8 cellular contexts compared by ENCODE assay signal in the genomic region with DNA sequence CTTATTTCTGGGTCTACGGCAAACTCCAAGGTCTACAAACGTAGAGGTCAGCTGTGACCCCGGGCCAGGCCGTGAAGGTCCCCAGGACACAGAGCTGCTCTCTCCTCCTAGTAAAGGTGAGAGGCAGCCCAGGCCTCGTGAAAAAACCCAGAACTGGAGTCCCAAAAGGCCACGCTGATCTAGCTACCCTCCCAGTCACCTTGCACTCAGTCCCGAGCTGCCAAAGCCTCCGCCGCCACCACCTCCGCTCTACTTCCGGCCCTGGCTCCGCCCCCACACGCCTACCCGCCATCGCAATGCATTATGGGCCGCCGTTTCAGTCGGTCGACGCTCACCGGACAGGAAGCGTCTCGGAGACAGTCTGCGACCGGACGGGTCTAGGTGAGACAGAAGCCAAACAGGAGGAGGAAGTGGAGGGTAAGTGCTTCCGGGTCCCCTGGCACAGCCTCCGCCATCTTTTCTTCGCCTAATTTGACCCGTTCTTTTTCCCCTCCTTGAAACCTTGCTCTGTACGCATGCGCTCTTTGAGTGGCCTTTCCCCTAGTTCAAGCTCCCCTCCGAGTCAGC. TPM values are rescaled to one million over a fixed set of nuclear protein-coding genes. Genes with fewer than 3 reads are reported as not detected.
A peak's percentile ranks its signal among the peaks of the same experiment; 100 is the strongest.
DNase-seq lines count a peak whose midpoint lies in the region; ATAC-seq and TF ChIP-seq lines count a peak whose summit lies in the region.

A gene with protein sequence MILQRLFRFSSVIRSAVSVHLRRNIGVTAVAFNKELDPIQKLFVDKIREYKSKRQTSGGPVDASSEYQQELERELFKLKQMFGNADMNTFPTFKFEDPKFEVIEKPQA (minus strand): TSS at position 251 of the 567 bp plus-strand sequence. CDS start 5,110 bp downstream, outside the sequence.
A gene (plus strand): TSS at position 319 of the 567 bp plus-strand sequence. CDS start 6,627 bp downstream, outside the sequence.

- peaks cover 61% of the 10 kb centered on the region for H3K36me3 Mint-ChIP-seq in activated T-helper 17 cell treated with anti-CD3 and anti-CD28 coated beads, Interleukin-2, amount 50 U/mL, for 72 hours (ENCODE audit: low read depth)
- H3K36me3 Mint-ChIP-seq in naive thymus-derived CD8-positive, alpha-beta T cell = peaks cover 0 to 30% (median 0%) of the 10 kb centered on the region in 3 donors

- peak within 1 kb of the TSS; percentile 99 for H3K27ac Mint-ChIP-seq in activated T-helper 17 cell treated with anti-CD3 and anti-CD28 coated beads, Interleukin-2, amount 50 U/mL, for 72 hours
- H3K27ac Mint-ChIP-seq in naive thymus-derived CD8-positive, alpha-beta T cell = peak within 1 kb of the TSS; percentile 98 to 100 (median 100)

- H3K4me3 ChIP-seq in LNCaP clone FGC (ENCODE audit: low read depth, low read length) (peak within 1 kb of the TSS; percentile 79), fibroblast of mammary gland (ENCODE audit: control insufficient read depth, low read depth, low read length) (peak within 1 kb of the TSS; percentile 94)

- H3K4me3 Mint-ChIP-seq in activated T-helper 17 cell treated with anti-CD3 and anti-CD28 coated beads, Interleukin-2, amount 50 U/mL, for 72 hours = peak within 1 kb of the TSS; percentile 94
- H3K4me3 Mint-ChIP-seq in naive thymus-derived CD8-positive, alpha-beta T cell = peak within 1 kb of the TSS; percentile 96 to 100 (median 100)

- POLR2A ChIA-PET in RWPE1 (lab: Yijun Ruan, JAX; ENCODE audit: low non-redundant PET) = no interaction called here
- POLR2A ChIA-PET in naive thymus-derived CD8-positive, alpha-beta T cell (lab: Charles Lee) = interaction anchor here (0.6 to 2.6 kb wide), 6 partner anchors 9 to 173 kb away, joined by 4 to 38 read pairs (median 4); a partner anchor contains a TSS

- H3K4me1 Mint-ChIP-seq in activated T-helper 17 cell treated with anti-CD3 and anti-CD28 coated beads, Interleukin-2, amount 50 U/mL, for 72 hours = peaks cover 18% of the 10 kb centered on the region
- peaks cover 17 to 71% (median 64%) of the 10 kb centered on the region in 4 donors for H3K4me1 Mint-ChIP-seq in naive thymus-derived CD8-positive, alpha-beta T cell

- CTCF ChIA-PET in RWPE1 (lab: Yijun Ruan, JAX) = no interaction called here

- ATAC-seq in activated T-helper 17 cell treated with anti-CD3 and anti-CD28 coated beads, Interleukin-2, amount 50 U/mL, for 72 hours (replicated peaks) = peak; percentile 96
- ATAC-seq in naive thymus-derived CD8-positive, alpha-beta T cell = peak; percentile 88 to 92

- peak within 1 kb of the TSS; percentile 98 for H3K27ac ChIP-seq in RWPE1

- no peaks in the 10 kb centered on the region for H3K27me3 Mint-ChIP-seq in activated T-helper 17 cell treated with anti-CD3 and anti-CD28 coated beads, Interleukin-2, amount 50 U/mL, for 72 hours
- H3K27me3 Mint-ChIP-seq in naive thymus-derived CD8-positive, alpha-beta T cell = peaks cover 0 to 1% (median 0%) of the 10 kb centered on the region in 5 donors

- DNase-seq in Daoy (ENCODE audit: low read depth) (peak; percentile 99), GOT3 (lab: John Stamatoyannopoulos, UW) (peak; percentile 88), LNCaP clone FGC (ENCODE audit: low read depth) (peak; percentile 97), RWPE1 (ENCODE audit: low spot score) (peak; percentile 88), fibroblast of mammary gland (ENCODE audit: low read depth) (peak; percentile 99)
- DNase-seq in naive thymus-derived CD8-positive, alpha-beta T cell = peak; percentile 93 to 99 (median 98)
- DNase-seq in stimulated activated naive CD4-positive, alpha-beta T cell (lab: John Stamatoyannopoulos, UW) = peak; percentile 95 to 100 (median 97)

- TF ChIP-seq CTCF in LNCaP clone FGC (IDR thresholded peaks at IDR 0.05; ENCODE audit: control insufficient read depth, extremely low read depth, insufficient read depth) (no peak), RWPE1 (conservative IDR thresholded peaks at IDR 0.05; ENCODE audit: low read depth) (no peak), fibroblast of mammary gland (conservative IDR thresholded peaks at IDR 0.05; ENCODE audit: control insufficient read depth, insufficient read depth, low read depth, low read length) (no peak)

- no peaks in the 10 kb centered on the region for H3K9me3 Mint-ChIP-seq in activated T-helper 17 cell treated with anti-CD3 and anti-CD28 coated beads, Interleukin-2, amount 50 U/mL, for 72 hours
- no peaks in the 10 kb centered on the region for H3K9me3 Mint-ChIP-seq in naive thymus-derived CD8-positive, alpha-beta T cell

RNA-seq across cellular contexts. Expression of the first gene that starts in this region (rescaled TPM):
- total RNA-seq in Daoy (2014; rRNA removed; shearing (Covaris generic)) = 115 and 161 TPM in 2 replicates
- total RNA-seq in activated T-helper 17 cell treated with anti-CD3 and anti-CD28 coated beads, Interleukin-2, amount 50 U/mL, for 72 hours = 100 to 1,000 TPM in 1 of 2 donors, 10 to 100 TPM in 1; 89.7 to 151 TPM
- total RNA-seq in naive thymus-derived CD8-positive, alpha-beta T cell = 10 to 100 TPM; 63.3 to 68.3 TPM
- 100 to 1,000 TPM; 328 to 439 (median 390) TPM for polyA plus RNA-seq in naive thymus-derived CD8-positive, alpha-beta T cell

RNA-seq across cellular contexts. Expression of the second gene that starts in this region (rescaled TPM):
- total RNA-seq in Daoy (2014; rRNA removed; shearing (Covaris generic)) = 20.4 and 21.0 TPM in 2 replicates
- total RNA-seq in activated T-helper 17 cell treated with anti-CD3 and anti-CD28 coated beads, Interleukin-2, amount 50 U/mL, for 72 hours = 10 to 100 TPM; 17.3 to 24.9 TPM
- 10 to 100 TPM; 34.2 to 34.5 TPM for total RNA-seq in naive thymus-derived CD8-positive, alpha-beta T cell
- 10 to 100 TPM; 16.8 to 18.4 (median 16.8) TPM for polyA plus RNA-seq in naive thymus-derived CD8-positive, alpha-beta T cell

Comparison
In these comparisons a context has a peak if more than half of its experiments do, and no peak if none do; other contexts are left out.
1. Peak in every context shown above with its lines: DNase-seq, ATAC-seq, H3K4me3 ChIP-seq and H3K27ac ChIP-seq.